In genomic region chr10:49228677-49229076, GRCh38 we compare ENCODE assay signal across 28 cellular contexts. TPM values are rescaled to one million over a fixed set of nuclear protein-coding genes. Genes with fewer than 3 reads are reported as not detected.
"Had no signal": no experiment of that assay in that cellular context is flagged by ENCODE, and none has a peak within 500 bp of the region (broad histone marks: within the 10 kb centered on the region; RNA-seq: fewer than 3 reads in every experiment).

No MANE protein-coding gene starts in this region.

- H3K36me3 Mint-ChIP-seq: activated naive CD4-positive, alpha-beta T cell treated with anti-CD3 and anti-CD28 coated beads, Interleukin-2, amount 10 ng/mL, durations not matched to agents 7 days and 5 days; activated naive CD8-positive, alpha-beta T cell treated with anti-CD3 and anti-CD28 coated beads, Interleukin-2, amount 10 ng/mL, durations not matched to agents 7 days and 5 days had no signal

- H3K9me3 Mint-ChIP-seq: activated naive CD4-positive, alpha-beta T cell treated with anti-CD3 and anti-CD28 coated beads, Interleukin-2, amount 10 ng/mL, durations not matched to agents 7 days and 5 days; activated T-helper 2 cell treated with anti-CD3 and anti-CD28 coated beads, Interferon-gamma antibody, Interleukin-2, Interleukin-4, amounts not matched to agents 10 μg/mL and 5 μg/mL and 100 μg/mL, durations not matched to agents 14 hours and 24 hours and 36 hours; T-helper 1 cell treated with Interleukin-12 subunit alpha and Interleukin-12 subunit beta and Interleukin-4 antibody, amounts not matched to agents 30 μg/mL and 1 μg/mL, for 36 hours had no signal

- H3K27ac Mint-ChIP-seq: activated CD8-positive, alpha-beta T cell treated with anti-CD3 and anti-CD28 coated beads for 36 hours; activated naive CD4-positive, alpha-beta T cell treated with anti-CD3 and anti-CD28 coated beads, Interleukin-2, amount 10 ng/mL, durations not matched to agents 7 days and 5 days; activated naive CD8-positive, alpha-beta T cell treated with anti-CD3 and anti-CD28 coated beads, Interleukin-2, amount 10 ng/mL, durations not matched to agents 7 days and 5 days; activated T-cell treated with anti-CD3 and anti-CD28 coated beads, Interleukin-2, amount 50 U/mL, for 72 hours; activated T-helper 2 cell treated with anti-CD3 and anti-CD28 coated beads, Interferon-gamma antibody, Interleukin-2, Interleukin-4, amounts not matched to agents 10 μg/mL and 5 μg/mL and 100 μg/mL, durations not matched to agents 14 hours and 24 hours and 36 hours; T-helper 1 cell treated with Interleukin-12 subunit alpha and Interleukin-12 subunit beta and Interleukin-4 antibody, amounts not matched to agents 30 μg/mL and 1 μg/mL, for 36 hours had no signal

- H3K4me3 ChIP-seq: breast epithelium, SJSA1 had no signal

- H3K36me3 ChIP-seq: breast epithelium, SJSA1 had no signal

- H3K4me1 ChIP-seq: breast epithelium, SJSA1 had no signal

- H3K4me1 Mint-ChIP-seq: activated naive CD4-positive, alpha-beta T cell treated with anti-CD3 and anti-CD28 coated beads, Interleukin-2, amount 10 ng/mL, durations not matched to agents 7 days and 5 days; activated naive CD8-positive, alpha-beta T cell treated with anti-CD3 and anti-CD28 coated beads, Interleukin-2, amount 10 ng/mL, durations not matched to agents 7 days and 5 days had no signal

- H3K4me3 Mint-ChIP-seq: activated CD8-positive, alpha-beta T cell treated with anti-CD3 and anti-CD28 coated beads for 36 hours; activated naive CD4-positive, alpha-beta T cell treated with anti-CD3 and anti-CD28 coated beads, Interleukin-2, amount 10 ng/mL, durations not matched to agents 7 days and 5 days; activated naive CD8-positive, alpha-beta T cell treated with anti-CD3 and anti-CD28 coated beads, Interleukin-2, amount 10 ng/mL, durations not matched to agents 7 days and 5 days; activated T-cell treated with anti-CD3 and anti-CD28 coated beads, Interleukin-2, amount 50 U/mL, for 72 hours; T-helper 1 cell treated with Interleukin-12 subunit alpha and Interleukin-12 subunit beta and Interleukin-4 antibody, amounts not matched to agents 30 μg/mL and 1 μg/mL, for 36 hours had no signal

- H3K9me3 ChIP-seq: breast epithelium, SJSA1 had no signal

- H3K27ac ChIP-seq: breast epithelium, SJSA1 had no signal

- ATAC-seq: activated CD4-positive, CD25-positive, alpha-beta regulatory T cell treated with anti-CD3 and anti-CD28 coated beads, Interleukin-2, amount 50 U/mL, for 24 hours; activated CD8-positive, alpha-beta T cell treated with anti-CD3 and anti-CD28 coated beads for 36 hours; activated T-cell treated with anti-CD3 and anti-CD28 coated beads, Interleukin-2, amount 50 U/mL, for 72 hours; PC-3 had no signal

- DNase-seq: activated CD4-positive, alpha-beta T cell treated with anti-CD3 and anti-CD28 coated beads for 4 hours; activated CD8-positive, alpha-beta memory T cell treated with anti-CD3 and anti-CD28 coated beads, Interleukin-2, amount 50 U/mL, for 4 hours; activated CD8-positive, alpha-beta T cell treated with anti-CD3 and anti-CD28 coated beads for 36 hours; activated gamma-delta T cell treated with Interleukin-2 at 50 U/mL for 16 hours; activated naive CD4-positive, alpha-beta T cell treated with anti-CD3 and anti-CD28 coated beads, Interleukin-2, amount 10 ng/mL, durations not matched to agents 7 days and 5 days; activated naive CD8-positive, alpha-beta T cell treated with anti-CD3 and anti-CD28 coated beads, Interleukin-2, amount 10 ng/mL, durations not matched to agents 7 days and 5 days; activated T-cell treated with anti-CD3 and anti-CD28 coated beads, Interleukin-2, amount 50 U/mL, for 72 hours; aorta; caudate nucleus; Kasumi-1; KBM-7; NCI-H1092; NCI-H1436; NCI-H187 treated with DMSO at 0.1 percent for 48 hours; NCI-H2081 treated with DMSO at 0.1 percent for 48 hours; NCI-H2171; NCI-H2227 treated with DMSO at 0.1 percent for 48 hours; NCI-H446 treated with DMSO at 0.1 percent for 48 hours; NCI-H526 treated with DMSO at 0.1 percent for 48 hours; NK-92 treated with Interleukin-12 subunit alpha and Interleukin-12 subunit beta, amount 100 ng/mL, for 24 hours; PC-3; SHP77 had no signal

- H3K27me3 ChIP-seq: breast epithelium, SJSA1 had no signal

- FAIRE-seq: RCC 7860 had no signal

RNA-seq across cellular contexts. Expression of gene TMEM273, which starts 40.5 kb away (rescaled TPM):
- total RNA-seq: PC-3, SJSA1 had no signal
